ENCODE assay signal across 8 cellular contexts in genomic region chrX:136028383-136028984, GRCh38. TPM values are rescaled to one million over a fixed set of nuclear protein-coding genes. Genes with fewer than 3 reads are reported as not detected.
DNase-seq lines count a peak whose midpoint lies in the region; ATAC-seq, FAIRE-seq and TF ChIP-seq lines count a peak whose summit lies in the region.

No MANE protein-coding gene starts in this region.

- no peak overlapping the region for H4K5ac ChIP-seq in H1 (ENCODE audit: insufficient read length, low read depth, low read length)

- CTCF ChIA-PET in activated CD8-positive, alpha-beta memory T cell treated with anti-CD3 and anti-CD28 coated beads, Interleukin-2, amount 10 ng/mL, durations not matched to agents 7 days and 5 days (lab: Charles Lee), result interaction anchor here (0.6 to 3.4 kb wide), 19 partner anchors 9 to 243 kb away, joined by 3 to 29 read pairs (median 3); partner anchors contain the start of genes MAP7D3 and MMGT1
- CTCF ChIA-PET in OCI-LY7 (lab: Charles Lee; ENCODE audit: unreplicated experiment), result interaction anchor here (2.6 kb wide), 1 partner anchor 135 kb away, joined by 14 read pairs; no protein-coding TSS in a partner anchor
- CTCF ChIA-PET in H1 (lab: Charles Lee; ENCODE audit: partially characterized antibody), result interaction anchor here (0.6 to 3.4 kb wide), 37 partner anchors 8 to 372 kb away, joined by 3 to 41 read pairs (median 4); no protein-coding TSS in a partner anchor

- intact Hi-C loops in OCI-LY7 (cut with micrococcal nuclease; ENCODE audit: unreplicated experiment), result loop anchor here (2.0 to 10.0 kb wide), 3 partner anchors 134 to 666 kb away; no protein-coding TSS in a partner anchor

- H3K9ac ChIP-seq in H1 (replicated peaks in 1 of 4; ENCODE audit: extremely low read depth in 1 of 4, low read depth in 3 of 4, low read length in 3 of 4) (no peak overlapping the region), mesenchymal stem cell (ENCODE audit: low read length) (peak overlapping the region; percentile 79)

- H3K4me1 Mint-ChIP-seq in activated CD8-positive, alpha-beta memory T cell treated with anti-CD3 and anti-CD28 coated beads, Interleukin-2, amount 10 ng/mL, durations not matched to agents 7 days and 5 days, result no peaks in the 10 kb centered on the region

- POLR2A ChIA-PET in OCI-LY7 (lab: Charles Lee) (interaction anchor here (0.5 to 1.1 kb wide), 4 partner anchors 10 to 579 kb away, joined by 3 to 5 read pairs (median 4); no protein-coding TSS in a partner anchor), H1 (lab: Charles Lee; ENCODE audit: partially characterized antibody) (no interaction called here)

- no peak for TF ChIP-seq POLR2A in H1 (IDR thresholded peaks at IDR 0.05; ENCODE audit: control extremely low read depth in 1 of 2, low read depth in 2 of 2, low read length in 2 of 2)

- no peak overlapping the region for H3K4me3 Mint-ChIP-seq in activated CD8-positive, alpha-beta memory T cell treated with anti-CD3 and anti-CD28 coated beads, Interleukin-2, amount 10 ng/mL, durations not matched to agents 7 days and 5 days

- H3K9me3 Mint-ChIP-seq in activated CD8-positive, alpha-beta memory T cell treated with anti-CD3 and anti-CD28 coated beads, Interleukin-2, amount 10 ng/mL, durations not matched to agents 7 days and 5 days (ENCODE audit: low read depth), result no peaks in the 10 kb centered on the region

- TF ChIP-seq RAD21 in H1 (IDR thresholded peaks at IDR 0.05 in 1 of 2, conservative IDR thresholded peaks at IDR 0.05 in 1 of 2; ENCODE audit: low read depth in 2 of 2, low read length in 2 of 2), result peak; percentile 62 to 67

- H3K27ac ChIP-seq in OCI-LY7 (ENCODE audit: low read depth, low read length, poor library complexity, severe bottlenecking), result no peak overlapping the region
- no peak overlapping the region for H3K27ac ChIP-seq in H1 (ENCODE audit: low read depth, low read length)
- H3K27ac ChIP-seq in mesenchymal stem cell (ENCODE audit: low read length, poor library complexity, severe bottlenecking), result no peak overlapping the region

- H3K79me2 ChIP-seq in OCI-LY7 (ENCODE audit: insufficient read depth, low read depth, low read length) (no peaks in the 10 kb centered on the region), H1 (ENCODE audit: control insufficient read depth in 1 of 2, insufficient read depth in 2 of 2, low read length in 2 of 2) (no peaks in the 10 kb centered on the region)

- no peaks in the 10 kb centered on the region for H3K79me1 ChIP-seq in H1 (ENCODE audit: low read depth, low read length)
- peaks cover 1% of the 10 kb centered on the region for H3K79me1 ChIP-seq in mesenchymal stem cell (replicated peaks; ENCODE audit: low read length, poor library complexity, severe bottlenecking)

- H3K4me2 ChIP-seq in OCI-LY7 (ENCODE audit: low read length) (no peak overlapping the region), H1 (ENCODE audit: insufficient read depth in 1 of 2, low read depth in 2 of 2, low read length in 2 of 2) (no peak overlapping the region), mesenchymal stem cell (ENCODE audit: low read length, poor library complexity, severe bottlenecking) (no peak overlapping the region)

- H2BK5ac ChIP-seq in H1 (ENCODE audit: low read depth, low read length) (no peak overlapping the region), mesenchymal stem cell (ENCODE audit: low read depth, low read length, poor library complexity, severe bottlenecking) (no peak overlapping the region)

- H2BK15ac ChIP-seq in H1 (ENCODE audit: low read length) (no peak overlapping the region), mesenchymal stem cell (ENCODE audit: low read depth, poor library complexity, severe bottlenecking) (no peak overlapping the region)

- H3K4me1 ChIP-seq in OCI-LY7 (ENCODE audit: insufficient read depth, low read length, poor library complexity, severe bottlenecking) (no peaks in the 10 kb centered on the region), H1 (replicated peaks in 1 of 4; ENCODE audit: control insufficient read depth in 3 of 4, insufficient read depth in 4 of 4, low read length in 3 of 4) (no peaks in the 10 kb centered on the region), mesenchymal stem cell (ENCODE audit: control insufficient read depth, insufficient read depth, low read depth, low read length) (peaks cover 7% of the 10 kb centered on the region)

- H3K4me3 ChIP-seq in OCI-LY7 (ENCODE audit: low read depth, low read length, poor library complexity, severe bottlenecking) (no peak overlapping the region), H1 (ENCODE audit: extremely low read depth in 1 of 4, insufficient read depth in 2 of 4, low read depth in 3 of 4, low read length in 4 of 4) (no peak overlapping the region), mesenchymal stem cell (ENCODE audit: insufficient read depth in 1 of 2, low read depth in 1 of 2, low read length in 2 of 2) (no peak overlapping the region)

- H3K36me3 ChIP-seq in OCI-LY7 (ENCODE audit: insufficient read depth, low read length), result no peaks in the 10 kb centered on the region; the same call in 1 of the 2 replicates
- peaks cover 0 to 9% (median 0%) of the 10 kb centered on the region in 4 experiments; a peak in 4 of 8 replicates for H3K36me3 ChIP-seq in H1 (ENCODE audit: control insufficient read depth in 2 of 4, insufficient read depth in 4 of 4, low read length in 3 of 4)
- H3K36me3 ChIP-seq in mesenchymal stem cell (ENCODE audit: control insufficient read depth in 1 of 2, insufficient read depth in 2 of 2, low read depth in 1 of 2, low read length in 2 of 2), result peaks cover 0 to under 1% of the 10 kb centered on the region in 2 experiments

- no peak overlapping the region for H3K18ac ChIP-seq in H1 (ENCODE audit: extremely low read depth, low read length)
- H3K18ac ChIP-seq in mesenchymal stem cell (ENCODE audit: low read depth in 1 of 2, low read length in 2 of 2), result no peak overlapping the region

- H3K23ac ChIP-seq in H1 (ENCODE audit: insufficient read length), result no peak overlapping the region
- no peak overlapping the region for H3K23ac ChIP-seq in mesenchymal stem cell (ENCODE audit: low read length in 2 of 2)

- no peak overlapping the region for H3K27ac Mint-ChIP-seq in activated CD8-positive, alpha-beta memory T cell treated with anti-CD3 and anti-CD28 coated beads, Interleukin-2, amount 10 ng/mL, durations not matched to agents 7 days and 5 days

- BruUV-seq in OCI-LY7 (replicated peaks; lab: Mats Ljungman, UMichigan), result no TSS peak

- peak; percentile 57 for ATAC-seq in activated CD8-positive, alpha-beta memory T cell treated with anti-CD3 and anti-CD28 coated beads, Interleukin-2, amount 10 ng/mL, durations not matched to agents 7 days and 5 days
- ATAC-seq in HG03442 (IDR thresholded peaks at IDR 0.05; ENCODE audit: unreplicated experiment) (peak; percentile 60), HG03432 (IDR thresholded peaks at IDR 0.05; ENCODE audit: unreplicated experiment) (no peak)

- H3K14ac ChIP-seq in H1 (ENCODE audit: insufficient read length), result no peak overlapping the region
- H3K14ac ChIP-seq in mesenchymal stem cell (ENCODE audit: low read length in 2 of 2), result no peak overlapping the region

- no peak for DNase-seq in activated CD8-positive, alpha-beta memory T cell treated with anti-CD3 and anti-CD28 coated beads, Interleukin-2, amount 10 ng/mL, durations not matched to agents 7 days and 5 days
- DNase-seq in activated CD8-positive, alpha-beta memory T cell treated with anti-CD3 and anti-CD28 coated beads for 24 hours, result no peak
- DNase-seq in OCI-LY7 (ENCODE audit: low spot score) (peak; percentile 43), H1 (ENCODE audit: low read depth in 1 of 2, low spot score in 2 of 2) (no peak), mesenchymal stem cell (peak; percentile 74)
- DNase-seq in activated naive CD4-positive, alpha-beta T cell treated with Interleukin-2 at 50 U/mL for 16 hours, result no peak

- no peak overlapping the region for H2AK5ac ChIP-seq in H1 (ENCODE audit: low read depth, low read length)
- H2AK5ac ChIP-seq in mesenchymal stem cell (ENCODE audit: low read length, severe bottlenecking), result no peak overlapping the region

- TF ChIP-seq CTCF in OCI-LY7 (conservative IDR thresholded peaks at IDR 0.05; ENCODE audit: low read length) (peak; percentile 75), H1 (IDR thresholded peaks at IDR 0.05; ENCODE audit: control extremely low read depth in 1 of 3, insufficient read depth in 1 of 3, low read depth in 1 of 3, low read length in 3 of 3) (peak in 2 of 3 experiments; percentile 26 to 32; a peak in 2 of 4 replicates)

- no peaks in the 10 kb centered on the region for H3K27me3 Mint-ChIP-seq in activated CD8-positive, alpha-beta memory T cell treated with anti-CD3 and anti-CD28 coated beads, Interleukin-2, amount 10 ng/mL, durations not matched to agents 7 days and 5 days

- H3K27me3 ChIP-seq in H1 (replicated peaks in 1 of 4; ENCODE audit: control insufficient read depth in 3 of 4, extremely low read depth in 1 of 4, insufficient read depth in 3 of 4, low read length in 3 of 4), result no peaks in the 10 kb centered on the region
- peaks cover 0 to 9% of the 10 kb centered on the region in 2 experiments for H3K27me3 ChIP-seq in mesenchymal stem cell (ENCODE audit: control insufficient read depth in 1 of 2, insufficient read depth in 1 of 2, low read length in 2 of 2)

- H2BK120ac ChIP-seq in H1 (replicated peaks; ENCODE audit: low read depth, low read length) (no peak overlapping the region), mesenchymal stem cell (ENCODE audit: low read depth, low read length) (no peak overlapping the region)

- H3K9me3 ChIP-seq in OCI-LY7 (ENCODE audit: low read length) (no peaks in the 10 kb centered on the region), H1 (ENCODE audit: insufficient read depth in 2 of 2, low read depth in 1 of 2, low read length in 1 of 2) (no peaks in the 10 kb centered on the region), mesenchymal stem cell (ENCODE audit: control insufficient read depth, low read length) (no peaks in the 10 kb centered on the region)

- H2BK12ac ChIP-seq in H1 (ENCODE audit: low read depth, low read length) (no peak overlapping the region), mesenchymal stem cell (ENCODE audit: low read length in 2 of 2) (no peak overlapping the region)

- H3K36me3 Mint-ChIP-seq in activated CD8-positive, alpha-beta memory T cell treated with anti-CD3 and anti-CD28 coated beads, Interleukin-2, amount 10 ng/mL, durations not matched to agents 7 days and 5 days, result peaks cover 4% of the 10 kb centered on the region

- no peak overlapping the region for H2AFZ ChIP-seq in OCI-LY7 (ENCODE audit: low read length)
- no peak overlapping the region for H2AFZ ChIP-seq in H1 (ENCODE audit: low read length)
- H2AFZ ChIP-seq in mesenchymal stem cell (ENCODE audit: low read depth, low read length), result no peak overlapping the region

- no peak overlapping the region for H2BK20ac ChIP-seq in H1 (ENCODE audit: low read length)

- H3K9me2 ChIP-seq in OCI-LY7 (ENCODE audit: insufficient read depth, low read length), result no peaks in the 10 kb centered on the region

- H3K56ac ChIP-seq in H1 (replicated peaks; ENCODE audit: insufficient read length, low read depth, low read length), result no peak overlapping the region

- FAIRE-seq in H1 (lab: Jason Lieb, UNC), result peak; percentile 13

- H3K4ac ChIP-seq in H1 (replicated peaks; ENCODE audit: insufficient read length, low read depth, low read length), result no peak overlapping the region
- H3K4ac ChIP-seq in mesenchymal stem cell (ENCODE audit: low read depth in 1 of 2, low read length in 2 of 2), result no peak overlapping the region

- H3K23me2 ChIP-seq in H1 (ENCODE audit: low read depth, low read length), result no peaks in the 10 kb centered on the region

- TF ChIP-seq EP300 in H1 (IDR thresholded peaks at IDR 0.05; ENCODE audit: borderline replicate concordance in 1 of 2, low read depth in 2 of 2, low read length in 2 of 2), result no peak

- H4K91ac ChIP-seq in H1 (replicated peaks; ENCODE audit: insufficient read length, low read length), result no peak overlapping the region
- H4K91ac ChIP-seq in mesenchymal stem cell (ENCODE audit: low read length), result no peak overlapping the region

- H4K8ac ChIP-seq in H1 (ENCODE audit: extremely low read depth, insufficient read depth, low read length), result no peak overlapping the region
- no peak overlapping the region for H4K8ac ChIP-seq in mesenchymal stem cell (ENCODE audit: low read length)

- no peaks in the 10 kb centered on the region for H4K20me1 ChIP-seq in OCI-LY7 (ENCODE audit: insufficient read depth, low read length)
- peaks cover 0 to 3% of the 10 kb centered on the region in 2 experiments for H4K20me1 ChIP-seq in H1 (replicated peaks in 1 of 2; ENCODE audit: control insufficient read depth in 1 of 2, insufficient read depth in 2 of 2, low read length in 2 of 2)

RNA-seq across cellular contexts. Expression of gene SLC9A6, which starts 43.2 kb away (rescaled TPM):
- total RNA-seq in activated CD8-positive, alpha-beta memory T cell treated with anti-CD3 and anti-CD28 coated beads, Interleukin-2, amount 10 ng/mL, durations not matched to agents 7 days and 5 days, result 10 to 100 TPM; 14.5 to 15.7 TPM
- total RNA-seq in OCI-LY7 (2014; rRNA removed; shearing (Covaris generic)), result 5.9 and 7.7 TPM in 2 replicates
- total RNA-seq in OCI-LY7 (2022), result 11.1 and 12.6 TPM in 2 replicates
- total RNA-seq in H1 (2021; fragmentation: NEBNext Ultra II Directional; extraction: Animal tissue kit (Norgen Biotek cat#: 25700)), result 12.2 and 14.1 TPM in 2 replicates
- 5.6 and 8.0 TPM in 2 replicates for polyA plus RNA-seq in H1 (2011; rRNA removed)
- 7.4 TPM for polyA plus RNA-seq in H1 (2011; cell fraction: cytosol; rRNA removed)
- 3.7 TPM for polyA plus RNA-seq in H1 (2011; cell fraction: nucleus; rRNA removed)
- 6.3 to 8.3 TPM (median 7.8 TPM) in 4 replicates for polyA plus RNA-seq in H1 (2012, experiment 1 of 2)
- polyA plus RNA-seq in H1 (2012, experiment 2 of 2), result 0.80 TPM
- polyA plus RNA-seq in H1 (2013, experiment 1 of 2), result 10.1 TPM
- polyA plus RNA-seq in H1 (2013, experiment 2 of 2), result 11.3 TPM
- polyA minus RNA-seq in H1 (2011; rRNA and poly(A)+ RNA removed), result 19.0 and 25.7 TPM in 2 replicates
- polyA minus RNA-seq in H1 (2011; cell fraction: cytosol; rRNA and poly(A)+ RNA removed), result 7.9 TPM
- polyA minus RNA-seq in H1 (2011; cell fraction: nucleus; rRNA and poly(A)+ RNA removed), result 12.4 TPM
- polyA plus RNA-seq in mesenchymal stem cell (2013, experiment 1 of 2), result 13.0 TPM
- polyA plus RNA-seq in mesenchymal stem cell (2013, experiment 2 of 2), result 12.6 TPM

RNA-seq across cellular contexts. Expression of gene MMGT1, which starts 54.7 kb away (rescaled TPM):
- 10 to 100 TPM; 11.6 to 17.4 TPM for total RNA-seq in activated CD8-positive, alpha-beta memory T cell treated with anti-CD3 and anti-CD28 coated beads, Interleukin-2, amount 10 ng/mL, durations not matched to agents 7 days and 5 days
- total RNA-seq in OCI-LY7 (2014; rRNA removed; shearing (Covaris generic)), result 7.7 and 8.9 TPM in 2 replicates
- 16.4 and 17.0 TPM in 2 replicates for total RNA-seq in OCI-LY7 (2022)
- 19.1 and 20.5 TPM in 2 replicates for total RNA-seq in H1 (2021; fragmentation: NEBNext Ultra II Directional; extraction: Animal tissue kit (Norgen Biotek cat#: 25700))
- polyA plus RNA-seq in H1 (2011; rRNA removed), result 6.3 and 10.0 TPM in 2 replicates
- 10.3 TPM for polyA plus RNA-seq in H1 (2011; cell fraction: cytosol; rRNA removed)
- polyA plus RNA-seq in H1 (2011; cell fraction: nucleus; rRNA removed), result 2.1 TPM
- 5.5 to 10.2 TPM (median 7.4 TPM) in 4 replicates for polyA plus RNA-seq in H1 (2012, experiment 1 of 2)
- polyA plus RNA-seq in H1 (2012, experiment 2 of 2), result 2.2 TPM
- 21.3 TPM for polyA plus RNA-seq in H1 (2013, experiment 1 of 2)
- polyA plus RNA-seq in H1 (2013, experiment 2 of 2), result 27.0 TPM
- 12.8 and 15.2 TPM in 2 replicates for polyA minus RNA-seq in H1 (2011; rRNA and poly(A)+ RNA removed)
- 9.2 TPM for polyA minus RNA-seq in H1 (2011; cell fraction: cytosol; rRNA and poly(A)+ RNA removed)
- 7.7 TPM for polyA minus RNA-seq in H1 (2011; cell fraction: nucleus; rRNA and poly(A)+ RNA removed)
- polyA plus RNA-seq in mesenchymal stem cell (2013, experiment 1 of 2), result 23.4 TPM
- polyA plus RNA-seq in mesenchymal stem cell (2013, experiment 2 of 2), result 23.8 TPM

Comparison
In these comparisons a context has a peak if more than half of its experiments do, and no peak if none do; other contexts are left out.
1. DNase-seq: peak in OCI-LY7 (single experiment) and mesenchymal stem cell (single experiment); none in activated CD8-positive, alpha-beta memory T cell treated with anti-CD3 and anti-CD28 coated beads, Interleukin-2, amount 10 ng/mL, durations not matched to agents 7 days and 5 days (single experiment), activated CD8-positive, alpha-beta memory T cell treated with anti-CD3 and anti-CD28 coated beads for 24 hours (single experiment), H1 (0 of 2) and activated naive CD4-positive, alpha-beta T cell treated with Interleukin-2 at 50 U/mL for 16 hours (single experiment).